In genomic region chr3:177618873-177619771, GRCh38 we compare ENCODE assay signal across 10 cellular contexts.
DNase-seq lines count a peak whose midpoint lies in the region; ATAC-seq and TF ChIP-seq lines count a peak whose summit lies in the region.
"Had no signal": no experiment of that assay in that cellular context is flagged by ENCODE, and none has a peak within 500 bp of the region (broad histone marks: within the 10 kb centered on the region; RNA-seq: fewer than 3 reads in every experiment).

No MANE protein-coding gene starts in this region.

- peak overlapping the region in 8 of 59 donors; percentile 1 to 22 (median 12) for H3K4me3 ChIP-seq in dorsolateral prefrontal cortex
- H3K4me3 ChIP-seq in urinary bladder (ENCODE audit: low read depth, low read length): no peak overlapping the region

- peak overlapping the region; percentile 89 for H3K27ac Mint-ChIP-seq in mesothelial cell of epicardium
- H3K27ac Mint-ChIP-seq in activated naive CD4-positive, alpha-beta T cell treated with anti-CD3 and anti-CD28 coated beads, Interleukin-2, amount 50 U/mL, for 72 hours: no peak overlapping the region
- H3K27ac Mint-ChIP-seq: T-helper 1 cell treated with Interleukin-12 subunit alpha and Interleukin-12 subunit beta and Interleukin-4 antibody, amounts not matched to agents 30 μg/mL and 1 μg/mL, for 36 hours had no signal

- DNase-seq in NCI-H2029 treated with DMSO at 0.1 percent for 48 hours (lab: John Stamatoyannopoulos, UW) (peak; percentile 14), NCI-H2029 (lab: John Stamatoyannopoulos, UW) (no peak), dorsolateral prefrontal cortex (no peak), mesothelial cell of epicardium (ENCODE audit: low spot score in 2 of 2, unreplicated experiment in 2 of 2) (no peak), GM10266 (ENCODE audit: extremely low spot score) (no peak)
- DNase-seq in activated naive CD4-positive, alpha-beta T cell treated with anti-CD3 and anti-CD28 coated beads, Interleukin-2, amount 50 U/mL, for 72 hours (ENCODE audit: low spot score in 2 of 2): no peak

- WGBS in urinary bladder: 25% methylated on average over 9 of the region's 9 CpGs

- no peaks in the 10 kb centered on the region for H3K9me3 Mint-ChIP-seq in mesothelial cell of epicardium
- peaks cover 0 to 4% of the 10 kb centered on the region in 2 donors for H3K9me3 Mint-ChIP-seq in activated naive CD4-positive, alpha-beta T cell treated with anti-CD3 and anti-CD28 coated beads, Interleukin-2, amount 50 U/mL, for 72 hours
- H3K9me3 Mint-ChIP-seq: central memory CD8-positive, alpha-beta T cell; T-helper 1 cell treated with Interleukin-12 subunit alpha and Interleukin-12 subunit beta and Interleukin-4 antibody, amounts not matched to agents 30 μg/mL and 1 μg/mL, for 36 hours had no signal

- H3K4me1 ChIP-seq in urinary bladder (ENCODE audit: insufficient read depth): no peaks in the 10 kb centered on the region

- no peak overlapping the region for H3K4me3 Mint-ChIP-seq in mesothelial cell of epicardium
- H3K4me3 Mint-ChIP-seq: central memory CD8-positive, alpha-beta T cell; T-helper 1 cell treated with Interleukin-12 subunit alpha and Interleukin-12 subunit beta and Interleukin-4 antibody, amounts not matched to agents 30 μg/mL and 1 μg/mL, for 36 hours had no signal

- no peaks in the 10 kb centered on the region for H3K36me3 ChIP-seq in urinary bladder (ENCODE audit: insufficient read depth)

- no peaks in the 10 kb centered on the region for H3K27me3 Mint-ChIP-seq in mesothelial cell of epicardium (ENCODE audit: low read depth)
- H3K27me3 Mint-ChIP-seq: central memory CD8-positive, alpha-beta T cell had no signal

- peaks cover 41% of the 10 kb centered on the region for H3K4me1 Mint-ChIP-seq in mesothelial cell of epicardium

- no peaks in the 10 kb centered on the region for H3K27me3 ChIP-seq in dorsolateral prefrontal cortex

- no peaks in the 10 kb centered on the region for H3K36me3 Mint-ChIP-seq in mesothelial cell of epicardium
- H3K36me3 Mint-ChIP-seq in activated naive CD4-positive, alpha-beta T cell treated with anti-CD3 and anti-CD28 coated beads, Interleukin-2, amount 50 U/mL, for 72 hours: no peaks in the 10 kb centered on the region

- H3K27ac ChIP-seq in dorsolateral prefrontal cortex (peak overlapping the region; percentile 31 to 95 (median 88)), urinary bladder (ENCODE audit: low read depth) (peak overlapping the region; percentile 84)

- no peak for TF ChIP-seq CTCF in dorsolateral prefrontal cortex (IDR thresholded peaks at IDR 0.05 in 54 of 56, conservative IDR thresholded peaks at IDR 0.05 in 2 of 56; ENCODE audit: low read depth in 1 of 56, partially characterized antibody in 56 of 56)
- no peak for TF ChIP-seq CTCF in mesothelial cell of epicardium (IDR thresholded peaks at IDR 0.05; ENCODE audit: unreplicated experiment)
- TF ChIP-seq CTCF in GM10266 (IDR thresholded peaks at IDR 0.05; ENCODE audit: control insufficient read depth, insufficient read depth, low read depth, missing control alignments): no peak

- intact Hi-C loops in dorsolateral prefrontal cortex (cut with DNase I): loop anchor here (5.0 to 10.0 kb wide), 3 partner anchors 124 to 417 kb away; no protein-coding TSS in a partner anchor

- no peak for ATAC-seq in HG03039 (IDR thresholded peaks at IDR 0.05; ENCODE audit: unreplicated experiment)
- ATAC-seq in activated naive CD4-positive, alpha-beta T cell treated with anti-CD3 and anti-CD28 coated beads, Interleukin-2, amount 50 U/mL, for 72 hours: no peak
